20 cellular contexts compared by ENCODE assay signal in the genomic region with DNA sequence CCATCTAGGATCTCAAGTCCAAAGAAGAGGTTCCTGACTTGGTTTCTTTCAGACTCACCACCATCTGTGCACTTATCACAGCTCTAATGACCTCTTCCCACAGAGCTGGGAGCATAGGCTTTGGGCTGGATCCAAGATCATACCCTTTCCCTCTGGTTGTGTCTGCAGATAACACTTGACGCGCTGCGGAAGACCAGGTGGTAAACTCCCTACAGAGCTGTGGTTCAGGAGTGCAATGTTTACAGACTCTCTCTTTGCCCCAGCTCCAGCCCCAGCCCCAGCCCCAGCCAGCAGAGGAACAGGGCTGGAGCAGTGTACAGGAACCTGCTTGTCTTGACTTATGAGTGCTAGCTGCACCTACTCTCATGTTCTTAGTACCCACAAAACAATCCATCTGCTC.
DNase-seq lines count a peak whose midpoint lies in the region; ATAC-seq lines count a peak whose summit lies in the region.
"Had no signal": no experiment of that assay in that cellular context is flagged by ENCODE, and none has a peak within 500 bp of the region (broad histone marks: within the 10 kb centered on the region; RNA-seq: fewer than 3 reads in every experiment).

No MANE protein-coding gene starts in this region.

- H3K36me3 ChIP-seq in SJCRH30: no peaks in the 10 kb centered on the region

- no peak overlapping the region for H3K27ac ChIP-seq in SJCRH30
- H3K27ac ChIP-seq: spleen had no signal

- H3K27me3 ChIP-seq in SJCRH30: no peaks in the 10 kb centered on the region
- H3K27me3 ChIP-seq: spleen had no signal

- no peaks in the 10 kb centered on the region for H3K9me3 ChIP-seq in SJCRH30 (replicated peaks)

- no peak for ATAC-seq in GM19351 (IDR thresholded peaks at IDR 0.05; ENCODE audit: unreplicated experiment)
- ATAC-seq: CD8-positive, alpha-beta T cell; GM23338; stimulated activated naive CD8-positive, alpha-beta T cell treated with anti-CD3 and anti-CD28 coated beads, Interleukin-15, amount 100 ng/mL, for 72 hours had no signal

- H3K4me1 ChIP-seq in SJCRH30: peaks cover 20% of the 10 kb centered on the region
- H3K4me1 ChIP-seq: spleen had no signal

- H3K4me3 ChIP-seq in SJCRH30: no peak overlapping the region
- H3K4me3 ChIP-seq: GM23338, spleen had no signal

- DNase-seq in DMS79 (lab: John Stamatoyannopoulos, UW): peak; percentile 56
- DNase-seq in NCI-H2029 (lab: John Stamatoyannopoulos, UW): peak; percentile 65
- DNase-seq in SJCRH30: peak; percentile 13 to 43
- DNase-seq in mucosa of gallbladder (ENCODE audit: low spot score): peak; percentile 42
- no peak for DNase-seq in HCEC 1CT
- DNase-seq in inferior parietal cortex (ENCODE audit: extremely low spot score): no peak
- no peak for DNase-seq in DMS53 (lab: John Stamatoyannopoulos, UW)
- DNase-seq: activated CD8-positive, alpha-beta memory T cell treated with anti-CD3 and anti-CD28 coated beads, Interleukin-2, amount 50 U/mL, for 4 hours; activated naive CD8-positive, alpha-beta T cell treated with anti-CD3 and anti-CD28 coated beads, Interleukin-2, amount 10 ng/mL, durations not matched to agents 7 days and 5 days; CD8-positive, alpha-beta T cell; islet precursor cell; NCI-H1694; NCI-H526; spleen; stimulated activated CD4-positive, alpha-beta T cell treated with anti-CD3 and anti-CD28 coated beads, Interleukin-4, amount 100 ng/mL, for 24 hours; stimulated activated naive CD8-positive, alpha-beta T cell treated with anti-CD3 and anti-CD28 coated beads, Interleukin-15, amount 100 ng/mL, for 72 hours; T-helper 9 cell; trophoblast cell had no signal

Comparison
In these comparisons a context has a peak if more than half of its experiments do, and no peak if none do; other contexts are left out.
1. DNase-seq: peak in DMS79 (single experiment), NCI-H2029 (single experiment), SJCRH30 (2 of 2) and mucosa of gallbladder (single experiment); none in HCEC 1CT (single experiment), inferior parietal cortex (single experiment) and DMS53 (single experiment).